Comparison of ENCODE assay signal across 1 cellular context in genomic region chr6:123802697-123803455, GRCh38.
A peak's percentile ranks its signal among the peaks of the same experiment; 100 is the strongest.
TF ChIP-seq lines count a peak whose summit lies in the region.

No MANE protein-coding gene starts in this region.

TF ChIP-seq in WTC11, 78 proteins besides CTCF, POLR2A, EP300 and RAD21 (continued from another document):
- TF ChIP-seq ZNF281 (CRISPR knock-in tag; IDR thresholded peaks at IDR 0.05): no peak
- TF ChIP-seq NR3C1 (CRISPR knock-in tag; conservative IDR thresholded peaks at IDR 0.05; ENCODE audit: low read depth): no peak
- TF ChIP-seq, protein P1, sequence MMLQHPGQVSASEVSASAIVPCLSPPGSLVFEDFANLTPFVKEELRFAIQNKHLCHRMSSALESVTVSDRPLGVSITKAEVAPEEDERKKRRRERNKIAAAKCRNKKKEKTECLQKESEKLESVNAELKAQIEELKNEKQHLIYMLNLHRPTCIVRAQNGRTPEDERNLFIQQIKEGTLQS (CRISPR knock-in tag; conservative IDR thresholded peaks at IDR 0.05): no peak
- no peak for TF ChIP-seq NR2C2 (CRISPR knock-in tag; IDR thresholded peaks at IDR 0.05)
- TF ChIP-seq, protein P2, sequence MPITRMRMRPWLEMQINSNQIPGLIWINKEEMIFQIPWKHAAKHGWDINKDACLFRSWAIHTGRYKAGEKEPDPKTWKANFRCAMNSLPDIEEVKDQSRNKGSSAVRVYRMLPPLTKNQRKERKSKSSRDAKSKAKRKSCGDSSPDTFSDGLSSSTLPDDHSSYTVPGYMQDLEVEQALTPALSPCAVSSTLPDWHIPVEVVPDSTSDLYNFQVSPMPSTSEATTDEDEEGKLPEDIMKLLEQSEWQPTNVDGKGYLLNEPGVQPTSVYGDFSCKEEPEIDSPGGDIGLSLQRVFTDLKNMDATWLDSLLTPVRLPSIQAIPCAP (CRISPR knock-in tag; IDR thresholded peaks at IDR 0.05): no peak
- TF ChIP-seq ZBTB21 (CRISPR knock-in tag; IDR thresholded peaks at IDR 0.05; ENCODE audit: borderline replicate concordance): no peak
- no peak for TF ChIP-seq KAT7 (CRISPR knock-in tag; IDR thresholded peaks at IDR 0.05; ENCODE audit: borderline replicate concordance)
- no peak for TF ChIP-seq ZNF512 (CRISPR knock-in tag; IDR thresholded peaks at IDR 0.05; ENCODE audit: borderline replicate concordance)
- TF ChIP-seq E2F5 (CRISPR knock-in tag; IDR thresholded peaks at IDR 0.05): peak; percentile 41; the same call in 1 of the 2 replicates
- TF ChIP-seq PRRX2 (CRISPR knock-in tag; IDR thresholded peaks at IDR 0.05): no peak
- TF ChIP-seq TCF7 (CRISPR knock-in tag; IDR thresholded peaks at IDR 0.05; ENCODE audit: low read depth): no peak
- no peak for TF ChIP-seq RORB (CRISPR knock-in tag; IDR thresholded peaks at IDR 0.05)
- no peak for TF ChIP-seq SOX15 (CRISPR knock-in tag; IDR thresholded peaks at IDR 0.05)
- TF ChIP-seq FOXP1 (CRISPR knock-in tag; IDR thresholded peaks at IDR 0.05; ENCODE audit: borderline replicate concordance): peak; percentile 46; the same call in 1 of the 2 replicates
- TF ChIP-seq SP1 (CRISPR knock-in tag; conservative IDR thresholded peaks at IDR 0.05): no peak; the same call in 1 of the 2 replicates
- peak; percentile 87 for TF ChIP-seq ZNF423 (CRISPR knock-in tag; IDR thresholded peaks at IDR 0.05)
TF ChIP-seq in WTC11: peak in this region for 7.
